20 cellular contexts compared by ENCODE assay signal in the genomic region with DNA sequence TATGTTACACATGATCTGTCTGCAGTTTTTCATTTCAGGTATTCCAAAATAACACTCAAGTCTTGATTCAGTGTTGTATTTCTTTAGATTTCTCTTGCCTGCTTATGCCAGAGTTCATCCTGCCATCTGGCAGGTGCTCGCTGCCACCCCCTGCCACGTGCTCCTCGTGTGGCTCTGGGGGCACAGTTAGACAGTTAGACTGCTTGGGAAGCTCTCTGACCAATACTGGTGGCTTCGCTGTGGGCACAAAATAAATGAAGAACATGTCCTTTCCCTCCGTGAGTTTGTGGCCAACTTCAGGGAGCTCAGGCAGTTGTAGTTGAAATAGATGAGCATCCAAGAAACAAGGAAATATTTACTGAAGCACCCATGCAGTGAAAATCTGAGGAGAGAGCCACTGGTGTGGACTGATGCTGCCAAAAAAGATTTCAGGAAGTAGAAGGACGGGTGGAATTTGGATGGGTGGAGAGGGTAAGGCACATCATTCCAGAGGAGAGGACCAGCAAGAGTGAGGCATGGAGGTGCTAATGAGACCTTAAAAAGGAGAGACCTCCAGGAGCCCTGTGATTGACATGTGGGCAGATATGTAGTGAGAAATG.
"Had no signal": no experiment of that assay in that cellular context is flagged by ENCODE, and none has a peak within 500 bp of the region (broad histone marks: within the 10 kb centered on the region; RNA-seq: fewer than 3 reads in every experiment).

No MANE protein-coding gene starts in this region.

- H3K4me1 ChIP-seq: lower lobe of right lung, psoas muscle, suprapubic skin, upper lobe of left lung had no signal

- H3K4me3 Mint-ChIP-seq: activated naive CD4-positive, alpha-beta T cell treated with anti-CD3 and anti-CD28 coated beads for 36 hours; natural killer cell; stimulated activated naive B cell treated with anti-CD40 and anti-IgM and Interleukin-4, amounts not matched to agents 10 μg/mL and 1 μg/mL and 100 μg/mL, for 72 hours; T-helper 1 cell treated with Interleukin-12 subunit alpha and Interleukin-12 subunit beta and Interleukin-4 antibody, amounts not matched to agents 30 μg/mL and 1 μg/mL, for 36 hours had no signal

- H3K27me3 ChIP-seq: spleen, suprapubic skin, upper lobe of left lung had no signal

- H3K27me3 Mint-ChIP-seq: stimulated activated naive B cell treated with anti-CD40 and anti-IgM and Interleukin-4, amounts not matched to agents 10 μg/mL and 1 μg/mL and 100 μg/mL, for 72 hours had no signal

- H3K4me3 ChIP-seq: lower lobe of right lung, psoas muscle, spleen, suprapubic skin, upper lobe of left lung had no signal

- H3K27ac Mint-ChIP-seq: activated naive CD4-positive, alpha-beta T cell treated with anti-CD3 and anti-CD28 coated beads for 36 hours; natural killer cell; stimulated activated naive B cell treated with anti-CD40 and anti-IgM and Interleukin-4, amounts not matched to agents 10 μg/mL and 1 μg/mL and 100 μg/mL, for 72 hours; T-helper 1 cell treated with Interleukin-12 subunit alpha and Interleukin-12 subunit beta and Interleukin-4 antibody, amounts not matched to agents 30 μg/mL and 1 μg/mL, for 36 hours had no signal

- DNase-seq: activated CD4-positive, alpha-beta T cell treated with anti-CD3 and anti-CD28 coated beads, Interleukin-2, amount 50 U/mL, for 48 hours; activated naive CD4-positive, alpha-beta T cell treated with anti-CD3 and anti-CD28 coated beads for 36 hours; caudate nucleus; cortex of kidney; erythroblast; left cardiac atrium; lower lobe of right lung; midbrain; natural killer cell; occipital lobe; spleen; stimulated activated CD4-positive, alpha-beta T cell treated with anti-CD3 and anti-CD28 coated beads, Interleukin-1b, Interleukin-23, amount 100 ng/mL, for 48 hours; stimulated activated naive B cell treated with anti-CD40 and anti-IgM and Interleukin-4, amounts not matched to agents 10 μg/mL and 1 μg/mL and 100 μg/mL, for 72 hours; upper lobe of left lung had no signal

- H3K9me3 ChIP-seq: lower lobe of right lung, psoas muscle, spleen, suprapubic skin, upper lobe of left lung had no signal

- H3K9me3 Mint-ChIP-seq: activated naive CD4-positive, alpha-beta T cell treated with anti-CD3 and anti-CD28 coated beads for 36 hours; natural killer cell; stimulated activated naive B cell treated with anti-CD40 and anti-IgM and Interleukin-4, amounts not matched to agents 10 μg/mL and 1 μg/mL and 100 μg/mL, for 72 hours; T-helper 1 cell treated with Interleukin-12 subunit alpha and Interleukin-12 subunit beta and Interleukin-4 antibody, amounts not matched to agents 30 μg/mL and 1 μg/mL, for 36 hours had no signal

- ATAC-seq: activated CD4-positive, CD25-positive, alpha-beta regulatory T cell treated with anti-CD3 and anti-CD28 coated beads, Interleukin-2, amount 50 U/mL, for 24 hours; left cardiac atrium; lower lobe of right lung; natural killer cell; psoas muscle; sciatic nerve; SK-N-SH treated with all-trans-retinoic acid at 6 μM for 48 hours; stimulated activated naive B cell treated with anti-CD40 and anti-IgM and Interleukin-4, amounts not matched to agents 10 μg/mL and 1 μg/mL and 100 μg/mL, for 72 hours had no signal

- H3K27ac ChIP-seq: lower lobe of right lung, psoas muscle, spleen, suprapubic skin, upper lobe of left lung had no signal
